Comparison of ENCODE assay signal across 8 cellular contexts in genomic region chr5:151771259-151772028, GRCh38. TPM values are rescaled to one million over a fixed set of nuclear protein-coding genes. Genes with fewer than 3 reads are reported as not detected.
DNase-seq lines count a peak whose midpoint lies in the region; ATAC-seq lines count a peak whose summit lies in the region.

G3BP1 (plus strand) TSS chr5:151771954; CDS start chr5:151786621, 14,667 bp downstream.

- peaks cover 0 to 1% (median 0%) of the 10 kb centered on the region in 7 donors for H3K9me3 Mint-ChIP-seq in CD4-positive, CD25-positive, alpha-beta regulatory T cell
- no peaks in the 10 kb centered on the region for H3K9me3 Mint-ChIP-seq in dendritic cell treated with granulocyte-macrophage colony-stimulating factor and Interleukin-4, amounts not matched to agents 40 ng/mL and 50 ng/mL, for 4 days

- DNase-seq in CD4-positive, CD25-positive, alpha-beta regulatory T cell = peak; percentile 100
- peak; percentile 100 for DNase-seq in NCI-H774 (lab: John Stamatoyannopoulos, UW)
- peak; percentile 99 for DNase-seq in activated CD4-positive, alpha-beta T cell treated with anti-CD3 and anti-CD28 coated beads, Interleukin-2, amount 50 U/mL, for 4 hours
- DNase-seq in left lobe of liver (ENCODE audit: low spot score) = peak; percentile 100
- peak; percentile 99 for DNase-seq in stimulated activated CD4-positive, alpha-beta T cell treated with anti-CD3 and anti-CD28 coated beads, Interleukin-2, amount 100 ng/mL, for 4 hours (ENCODE audit: low read depth)

- H3K27me3 ChIP-seq in CD4-positive, CD25-positive, alpha-beta regulatory T cell (ENCODE audit: control insufficient read depth, insufficient read depth, low read length) = no peaks in the 10 kb centered on the region

- no peaks in the 10 kb centered on the region for H3K36me3 ChIP-seq in CD4-positive, CD25-positive, alpha-beta regulatory T cell (ENCODE audit: control insufficient read depth, insufficient read depth, low read length)

- peak within 1 kb of the TSS in 3 of 4 donors; percentile 89 to 97 (median 96) for H3K4me3 Mint-ChIP-seq in CD4-positive, CD25-positive, alpha-beta regulatory T cell
- H3K4me3 Mint-ChIP-seq in dendritic cell treated with granulocyte-macrophage colony-stimulating factor and Interleukin-4, amounts not matched to agents 40 ng/mL and 50 ng/mL, for 4 days = peak within 1 kb of the TSS; percentile 89

- peaks cover 13% of the 10 kb centered on the region for H3K36me3 Mint-ChIP-seq in CD4-positive, CD25-positive, alpha-beta regulatory T cell
- H3K36me3 Mint-ChIP-seq in dendritic cell treated with granulocyte-macrophage colony-stimulating factor and Interleukin-4, amounts not matched to agents 40 ng/mL and 50 ng/mL, for 4 days (ENCODE audit: low read depth) = peaks cover 5% of the 10 kb centered on the region

- H3K4me3 ChIP-seq in CD4-positive, CD25-positive, alpha-beta regulatory T cell (ENCODE audit: low read depth, low read length) = peak within 1 kb of the TSS; percentile 92

- peak within 1 kb of the TSS in 2 of 3 donors; percentile 77 to 94 for H3K27ac Mint-ChIP-seq in CD4-positive, CD25-positive, alpha-beta regulatory T cell
- H3K27ac Mint-ChIP-seq in dendritic cell treated with granulocyte-macrophage colony-stimulating factor and Interleukin-4, amounts not matched to agents 40 ng/mL and 50 ng/mL, for 4 days = no peak within 1 kb of the TSS

- H3K27me3 Mint-ChIP-seq in CD4-positive, CD25-positive, alpha-beta regulatory T cell = no peaks in the 10 kb centered on the region
- H3K27me3 Mint-ChIP-seq in dendritic cell treated with granulocyte-macrophage colony-stimulating factor and Interleukin-4, amounts not matched to agents 40 ng/mL and 50 ng/mL, for 4 days = no peaks in the 10 kb centered on the region

- no peaks in the 10 kb centered on the region for H3K9me3 ChIP-seq in CD4-positive, CD25-positive, alpha-beta regulatory T cell (ENCODE audit: control insufficient read depth in 2 of 2, low read length in 2 of 2)

- H3K4me1 ChIP-seq in CD4-positive, CD25-positive, alpha-beta regulatory T cell (ENCODE audit: control insufficient read depth, insufficient read depth, low read length, poor library complexity, severe bottlenecking) = peaks cover 56% of the 10 kb centered on the region

- intact Hi-C loops in dendritic cell treated with granulocyte-macrophage colony-stimulating factor and Interleukin-4, amounts not matched to agents 40 ng/mL and 50 ng/mL, for 4 days (cut with micrococcal nuclease) = loop anchor here (1.0 to 2.0 kb wide), 2 partner anchors 13 to 31 kb away; partner anchors contain the start of gene ATOX1

- peak within 1 kb of the TSS; percentile 95 for H3K27ac ChIP-seq in CD4-positive, CD25-positive, alpha-beta regulatory T cell (ENCODE audit: insufficient read depth, low read length, poor library complexity, severe bottlenecking)

- ATAC-seq in CD4-positive, CD25-positive, alpha-beta regulatory T cell (ENCODE audit: low read depth in 2 of 2) = peak; percentile 77 to 81
- ATAC-seq in GM19395 (IDR thresholded peaks at IDR 0.05; ENCODE audit: unreplicated experiment) = peak; percentile 85
- peak; percentile 79 for ATAC-seq in HG03565 (IDR thresholded peaks at IDR 0.05; ENCODE audit: unreplicated experiment)
- peak; percentile 84 for ATAC-seq in left lobe of liver

- H3K4me1 Mint-ChIP-seq in CD4-positive, CD25-positive, alpha-beta regulatory T cell = peaks cover 12 to 45% (median 34%) of the 10 kb centered on the region in 4 donors
- H3K4me1 Mint-ChIP-seq in dendritic cell treated with granulocyte-macrophage colony-stimulating factor and Interleukin-4, amounts not matched to agents 40 ng/mL and 50 ng/mL, for 4 days (ENCODE audit: low read depth) = peaks cover 25% of the 10 kb centered on the region

RNA-seq across cellular contexts. Expression of gene G3BP1, which starts in this region (rescaled TPM):
- total RNA-seq in CD4-positive, CD25-positive, alpha-beta regulatory T cell = 108 TPM
- polyA plus RNA-seq in CD4-positive, CD25-positive, alpha-beta regulatory T cell = 100 to 1,000 TPM; 176 to 199 (median 184) TPM
- 90.0 TPM for total RNA-seq in left lobe of liver

Comparison
In these comparisons a context has a peak if more than half of its experiments do, and no peak if none do; other contexts are left out.
1. Peak in every context shown above with its lines: DNase-seq, ATAC-seq, H3K4me3 ChIP-seq and H3K27ac ChIP-seq.